ENCODE assay signal across 31 cellular contexts in the genomic region with DNA sequence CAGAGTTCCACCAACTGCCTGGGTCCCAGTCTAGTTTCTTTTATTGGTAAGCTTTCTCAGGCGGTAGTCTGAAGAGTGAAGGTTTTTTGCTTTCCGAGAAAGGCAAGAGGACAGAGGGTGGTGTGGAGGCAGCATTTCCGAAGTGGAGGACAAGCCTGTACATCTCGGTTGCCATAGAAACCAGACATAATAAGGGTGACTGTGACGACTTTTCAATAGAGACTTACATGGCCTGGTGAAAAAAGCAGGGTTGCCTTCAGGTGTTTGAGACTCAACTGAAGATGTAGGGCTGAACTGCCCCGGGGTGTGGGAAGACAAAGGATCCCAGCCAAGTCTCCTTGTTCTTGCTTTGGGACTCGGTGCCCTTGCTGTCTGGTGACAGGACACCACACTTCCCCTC. TPM values are rescaled to one million over a fixed set of nuclear protein-coding genes. Genes with fewer than 3 reads are reported as not detected.
"Had no signal": no experiment of that assay in that cellular context is flagged by ENCODE, and none has a peak within 500 bp of the region (broad histone marks: within the 10 kb centered on the region; RNA-seq: fewer than 3 reads in every experiment).

No MANE protein-coding gene starts in this region.

- H3K4me3 ChIP-seq: adrenal gland, Peyer's patch, SJSA1 had no signal

- H3K9me3 ChIP-seq: adrenal gland, Peyer's patch, SJSA1, SK-N-SH had no signal

- H3K27me3 ChIP-seq: adrenal gland, Peyer's patch, SJSA1 had no signal

- DNase-seq: activated CD4-positive, alpha-beta memory T cell treated with anti-CD3 and anti-CD28 coated beads for 36 hours; activated CD4-positive, alpha-beta T cell treated with anti-CD3 and anti-CD28 coated beads for 36 hours; activated CD4-positive, alpha-beta T cell treated with anti-CD3 and anti-CD28 coated beads, Interleukin-2, amount 50 U/mL, for 1 hour; activated CD8-positive, alpha-beta memory T cell treated with anti-CD3 and anti-CD28 coated beads, Interleukin-2, amount 50 U/mL, for 4 hours; activated gamma-delta T cell treated with Interleukin-2 at 50 U/mL for 16 hours; activated naive CD4-positive, alpha-beta T cell treated with anti-CD3 and anti-CD28 coated beads for 36 hours; activated T-cell treated with anti-CD3 and anti-CD28 coated beads for 4 hours; activated T-cell treated with anti-CD3 and anti-CD28 coated beads, Interleukin-2, amount 50 U/mL, for 4 hours; adrenal gland; caudate nucleus; cerebellar nuclear complex; NCI-H1105; NCI-H1417 treated with DMSO at 0.1 percent for 48 hours; NCI-H187 treated with DMSO at 0.1 percent for 48 hours; NCI-H2081; NCI-H2171; NCI-H226; NCI-H446 treated with DMSO at 0.1 percent for 48 hours; NCI-H524; NCI-H69; NK-92 treated with Interleukin-12 subunit alpha and Interleukin-12 subunit beta, amount 100 ng/mL, for 24 hours; PC-3; Peyer's patch; RPMI8226; SHP77 treated with DMSO at 0.1 percent for 48 hours; SK-N-SH had no signal

- FAIRE-seq: bronchial epithelial cell, TTC549 had no signal

- H3K4me2 ChIP-seq: SK-N-SH had no signal

- H3K27ac ChIP-seq: adrenal gland, Peyer's patch, SJSA1 had no signal

- ATAC-seq: activated CD4-positive, alpha-beta T cell treated with anti-CD3 and anti-CD28 coated beads for 36 hours; activated CD4-positive, CD25-positive, alpha-beta regulatory T cell treated with anti-CD3 and anti-CD28 coated beads, Interleukin-2, amount 50 U/mL, for 24 hours; activated naive CD4-positive, alpha-beta T cell treated with anti-CD3 and anti-CD28 coated beads, Interleukin-2, amount 50 U/mL, for 72 hours; activated T-cell treated with anti-CD3 and anti-CD28 coated beads, Interleukin-2, amount 50 U/mL, for 4 hours; PC-3 had no signal

- H3K9ac ChIP-seq: SK-N-SH had no signal

- H3K36me3 ChIP-seq: adrenal gland, Peyer's patch, SJSA1 had no signal

- H3K4me1 ChIP-seq: adrenal gland, Peyer's patch, SJSA1 had no signal

RNA-seq across cellular contexts. Expression of gene RAB40AL, which starts 53.6 kb away (rescaled TPM):
- total RNA-seq: activated CD4-positive, alpha-beta memory T cell treated with anti-CD3 and anti-CD28 coated beads for 36 hours; activated CD4-positive, alpha-beta T cell treated with anti-CD3 and anti-CD28 coated beads for 36 hours had no signal
